In genomic region chr7:85074-85945, GRCh38 we compare ENCODE assay signal across 8 cellular contexts.
DNase-seq lines count a peak whose midpoint lies in the region; ATAC-seq and TF ChIP-seq lines count a peak whose summit lies in the region.
"Had no signal": no experiment of that assay in that cellular context is flagged by ENCODE, and none has a peak within 500 bp of the region (broad histone marks: within the 10 kb centered on the region; RNA-seq: fewer than 3 reads in every experiment).

No MANE protein-coding gene starts in this region.

- no peaks in the 10 kb centered on the region for H3K27me3 ChIP-seq in H7 (ENCODE audit: control insufficient read depth, insufficient read depth, low read length)

- intact Hi-C loops in posterior vena cava (cut with DNase I): no loop called here

- DNase-seq in H7: peak; percentile 59
- DNase-seq in glomerular visceral epithelial cell (ENCODE audit: extremely low spot score): peak; percentile 68
- DNase-seq in posterior vena cava (ENCODE audit: low spot score): peak; percentile 67
- no peak for DNase-seq in NCI-H128 (lab: John Stamatoyannopoulos, UW; ENCODE audit: unreplicated experiment)
- no peak for DNase-seq in amygdala (lab: John Stamatoyannopoulos, UW)
- no peak for DNase-seq in NCI-H1436 (lab: John Stamatoyannopoulos, UW)

- peak; percentile 65 for ATAC-seq in SK-N-SH treated with all-trans-retinoic acid at 6 μM for 48 hours
- ATAC-seq: stimulated activated memory B cell treated with anti-CD40 and anti-IgM and Interleukin-4, amounts not matched to agents 10 μg/mL and 1 μg/mL and 100 μg/mL, for 72 hours had no signal

- H3K4me3 ChIP-seq in H7 (ENCODE audit: insufficient read depth, low read depth, low read length): no peak overlapping the region

- no peaks in the 10 kb centered on the region for H3K36me3 ChIP-seq in H7 (replicated peaks; ENCODE audit: control insufficient read depth, insufficient read depth, low read length)

TF ChIP-seq in SK-N-SH treated with all-trans-retinoic acid at 6 μM for 48 hours, 23 proteins besides CTCF, POLR2A, EP300 and RAD21:
- no peak for TF ChIP-seq ZFP30 (CRISPR knock-in tag; IDR thresholded peaks at IDR 0.05)
- TF ChIP-seq ZC3H10 (CRISPR knock-in tag; IDR thresholded peaks at IDR 0.05): no peak
- TF ChIP-seq POU6F1 (CRISPR knock-in tag; IDR thresholded peaks at IDR 0.05; ENCODE audit: borderline replicate concordance, low read depth): no peak

Comparison
In these comparisons a context has a peak if more than half of its experiments do, and no peak if none do; other contexts are left out.
1. DNase-seq: peak in H7 (single experiment), glomerular visceral epithelial cell (single experiment) and posterior vena cava (single experiment); none in NCI-H128 (single experiment), amygdala (0 of 56) and NCI-H1436 (single experiment).